8 cellular contexts compared by ENCODE assay signal in the genomic region with DNA sequence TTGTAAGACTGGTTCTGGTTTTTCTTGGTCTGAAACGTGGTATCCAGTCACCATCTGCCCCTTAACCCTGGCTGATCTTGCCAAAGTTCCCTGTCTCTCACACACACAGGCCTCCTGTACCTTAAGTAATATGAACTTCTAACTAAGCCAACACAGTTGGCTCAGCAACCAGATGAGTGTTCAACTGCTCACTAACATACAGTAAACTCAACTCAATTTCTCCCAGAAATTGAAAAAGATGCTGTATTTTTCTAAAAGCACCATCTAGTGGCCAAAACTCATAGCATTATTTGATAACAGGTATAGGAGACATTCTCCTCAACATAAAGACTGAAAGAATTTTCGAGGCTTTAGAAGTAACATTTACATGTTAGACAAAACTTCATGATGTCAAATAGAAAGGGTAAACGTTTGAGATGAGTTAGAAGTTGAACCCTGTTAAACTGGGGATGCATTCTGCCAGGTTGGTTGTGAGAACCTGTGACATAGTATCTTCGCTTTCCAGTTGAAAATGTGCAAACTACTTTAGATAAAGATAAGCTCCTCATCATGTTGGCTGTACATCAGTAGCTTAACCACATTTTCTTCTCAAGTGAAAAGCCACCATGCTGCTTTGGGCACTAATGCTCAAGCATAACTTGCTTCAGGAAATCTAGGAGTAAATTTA. TPM values are rescaled to one million over a fixed set of nuclear protein-coding genes. Genes with fewer than 3 reads are reported as not detected.
DNase-seq lines count a peak whose midpoint lies in the region; ATAC-seq and TF ChIP-seq lines count a peak whose summit lies in the region.

No MANE protein-coding gene starts in this region.

- peaks cover 12 to 38% (median 26%) of the 10 kb centered on the region in 4 donors for H3K36me3 ChIP-seq in esophagus muscularis mucosa

- no peak for TF ChIP-seq EP300 in esophagus muscularis mucosa (IDR thresholded peaks at IDR 0.05)

- peak overlapping the region; percentile 77 for H3K27ac Mint-ChIP-seq in osteocyte (ENCODE audit: unreplicated experiment)
- H3K27ac Mint-ChIP-seq in activated CD4-positive, alpha-beta memory T cell treated with anti-CD3 and anti-CD28 coated beads for 36 hours: no peak overlapping the region

- DNase-seq in AML-193 (lab: John Stamatoyannopoulos, UW) (peak; percentile 29 to 55), GM20000 (ENCODE audit: low spot score) (peak; percentile 15), RWPE1 (ENCODE audit: low spot score) (peak; percentile 20), esophagus muscularis mucosa (ENCODE audit: extremely low spot score) (no peak), osteocyte (ENCODE audit: extremely low spot score, unreplicated experiment) (no peak)
- DNase-seq in activated CD4-positive, alpha-beta memory T cell treated with anti-CD3 and anti-CD28 coated beads for 36 hours: no peak
- DNase-seq in activated naive CD4-positive, alpha-beta T cell treated with Interleukin-2 at 50 U/mL for 16 hours: no peak

- ATAC-seq in esophagus mucosa: no peak

- CTCF ChIA-PET in RWPE1 (lab: Yijun Ruan, JAX): interaction anchor here (0.5 to 1.1 kb wide), 11 partner anchors 8 to 612 kb away, joined by 3 to 9 read pairs (median 4); no protein-coding TSS in a partner anchor
- CTCF ChIA-PET in activated CD4-positive, alpha-beta memory T cell treated with anti-CD3 and anti-CD28 coated beads for 36 hours (lab: Charles Lee): interaction anchor here (0.7 to 4.0 kb wide), 25 partner anchors 9 to 614 kb away, joined by 3 to 46 read pairs (median 5); a partner anchor contains a TSS

- TF ChIP-seq CTCF in GM20000 (IDR thresholded peaks at IDR 0.05; ENCODE audit: extremely low read depth, missing control alignments) (peak; percentile 11), RWPE1 (conservative IDR thresholded peaks at IDR 0.05; ENCODE audit: low read depth) (peak; percentile 71), esophagus muscularis mucosa (IDR thresholded peaks at IDR 0.05) (peak; percentile 48 to 61 (median 59)), osteocyte (IDR thresholded peaks at IDR 0.05) (peak; percentile 67)

- no peak for TF ChIP-seq POLR2A in esophagus muscularis mucosa (IDR thresholded peaks at IDR 0.05; ENCODE audit: low read depth)

- H3K4me3 Mint-ChIP-seq in osteocyte (ENCODE audit: unreplicated experiment): no peak overlapping the region
- H3K4me3 Mint-ChIP-seq in activated CD4-positive, alpha-beta memory T cell treated with anti-CD3 and anti-CD28 coated beads for 36 hours: no peak overlapping the region

- 54% methylated on average over 4 of the region's 4 CpGs for WGBS in esophagus muscularis mucosa

- H3K27me3 ChIP-seq in esophagus muscularis mucosa: no peaks in the 10 kb centered on the region

- H3K27me3 Mint-ChIP-seq in osteocyte (ENCODE audit: unreplicated experiment): no peaks in the 10 kb centered on the region
- no peaks in the 10 kb centered on the region for H3K27me3 Mint-ChIP-seq in activated CD4-positive, alpha-beta memory T cell treated with anti-CD3 and anti-CD28 coated beads for 36 hours

- H3K4me1 Mint-ChIP-seq in osteocyte (ENCODE audit: unreplicated experiment): peaks cover 44% of the 10 kb centered on the region
- H3K4me1 Mint-ChIP-seq in activated CD4-positive, alpha-beta memory T cell treated with anti-CD3 and anti-CD28 coated beads for 36 hours (ENCODE audit: low read depth): peaks cover 8% of the 10 kb centered on the region

- POLR2A ChIA-PET in RWPE1 (lab: Yijun Ruan, JAX; ENCODE audit: low non-redundant PET): no interaction called here
- POLR2A ChIA-PET in activated CD4-positive, alpha-beta memory T cell treated with anti-CD3 and anti-CD28 coated beads for 36 hours (lab: Charles Lee): no interaction called here

- H3K36me3 Mint-ChIP-seq in osteocyte (ENCODE audit: unreplicated experiment): peaks cover 44% of the 10 kb centered on the region
- H3K36me3 Mint-ChIP-seq in activated CD4-positive, alpha-beta memory T cell treated with anti-CD3 and anti-CD28 coated beads for 36 hours: peaks cover 11% of the 10 kb centered on the region

- peaks cover 0 to 14% (median 9%) of the 10 kb centered on the region in 4 donors for H3K4me1 ChIP-seq in esophagus muscularis mucosa

- H3K9me3 ChIP-seq in esophagus muscularis mucosa: no peaks in the 10 kb centered on the region

- H3K27ac ChIP-seq in RWPE1: no peak overlapping the region
- peak overlapping the region in 2 of 4 donors; percentile 22 to 24 for H3K27ac ChIP-seq in esophagus muscularis mucosa (replicated peaks in 1 of 4)

- H3K4me3 ChIP-seq in esophagus muscularis mucosa: no peak overlapping the region

- no peaks in the 10 kb centered on the region for H3K9me3 Mint-ChIP-seq in osteocyte (ENCODE audit: unreplicated experiment)
- no peaks in the 10 kb centered on the region for H3K9me3 Mint-ChIP-seq in activated CD4-positive, alpha-beta memory T cell treated with anti-CD3 and anti-CD28 coated beads for 36 hours

- intact Hi-C loops in esophagus muscularis mucosa (cut with DNase I): loop anchor here (5.0 to 10.0 kb wide), 3 partner anchors 100 to 532 kb away; a partner anchor contains a TSS
- intact Hi-C loops in activated CD4-positive, alpha-beta memory T cell treated with anti-CD3 and anti-CD28 coated beads for 36 hours (cut with micrococcal nuclease): loop anchor here (1.0 to 10.0 kb wide), 4 partner anchors 97 to 614 kb away; a partner anchor contains a TSS

RNA-seq across cellular contexts. Expression of a gene that starts 31.2 kb away (rescaled TPM):
- 100 to 1,000 TPM; 342 to 444 (median 375) TPM for total RNA-seq in esophagus muscularis mucosa
- 320 and 329 TPM in 2 replicates for total RNA-seq in osteocyte
- total RNA-seq in activated CD4-positive, alpha-beta memory T cell treated with anti-CD3 and anti-CD28 coated beads for 36 hours: 100 to 1,000 TPM; 259 to 264 TPM
- 155 TPM for total RNA-seq in esophagus mucosa

Comparison
In these comparisons a context has a peak if more than half of its experiments do, and no peak if none do; other contexts are left out.
1. DNase-seq: peak in AML-193 (2 of 2), GM20000 (single experiment) and RWPE1 (single experiment); none in esophagus muscularis mucosa (single experiment), osteocyte (single experiment), activated CD4-positive, alpha-beta memory T cell treated with anti-CD3 and anti-CD28 coated beads for 36 hours (single experiment) and activated naive CD4-positive, alpha-beta T cell treated with Interleukin-2 at 50 U/mL for 16 hours (single experiment).
2. CTCF ChIP-seq: peak in every context shown above with its lines; median percentile 71 in RWPE1; 67 in osteocyte; 59 in esophagus muscularis mucosa; 11 in GM20000.